ENCODE assay signal across 10 cellular contexts in the genomic region with DNA sequence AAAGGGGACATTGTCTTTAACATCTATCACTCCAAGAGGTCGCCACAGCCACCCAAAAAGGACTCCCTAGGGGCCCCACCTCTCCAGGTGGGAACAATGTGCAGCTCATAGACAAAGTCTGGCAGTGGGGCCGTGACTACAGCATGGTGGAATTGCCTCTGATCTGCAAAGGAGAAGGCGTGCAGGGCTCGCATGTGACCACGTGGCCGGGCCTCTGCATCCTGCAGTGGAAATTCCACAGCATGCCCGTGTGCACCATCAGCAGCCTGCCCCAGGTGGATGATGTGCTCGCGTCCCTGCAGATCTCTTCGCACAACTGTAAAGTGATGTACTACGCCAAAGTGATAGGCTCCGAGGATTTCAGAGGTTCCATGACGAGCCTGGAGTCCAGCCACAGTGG.
"Had no signal": no experiment of that assay in that cellular context is flagged by ENCODE, and none has a peak within 500 bp of the region (broad histone marks: within the 10 kb centered on the region; RNA-seq: fewer than 3 reads in every experiment).

No MANE protein-coding gene starts in this region.

- H3K4me2 ChIP-seq: GM23338 had no signal

- H3K27ac ChIP-seq: GM23248 had no signal

- H3K4me3 ChIP-seq: GM23248, GM23338, HAP-1 had no signal

- H3K9me3 ChIP-seq: HAP-1 had no signal

- DNase-seq: GM23248, GOT3, H7, H9, HCEC 1CT, HFFc6 had no signal

- H2AFZ ChIP-seq: GM23248, GM23338 had no signal

- FAIRE-seq: H1, H54 had no signal

- H3K9ac ChIP-seq: GM23248 had no signal

- H3K4me1 ChIP-seq: HAP-1 had no signal
